16 cellular contexts compared by ENCODE assay signal in genomic region chr3:172676208-172676920, GRCh38. TPM values are rescaled to one million over a fixed set of nuclear protein-coding genes. Genes with fewer than 3 reads are reported as not detected.
DNase-seq lines count a peak whose midpoint lies in the region; ATAC-seq and TF ChIP-seq lines count a peak whose summit lies in the region.
"Had no signal": no experiment of that assay in that cellular context is flagged by ENCODE, and none has a peak within 500 bp of the region (broad histone marks: within the 10 kb centered on the region; RNA-seq: fewer than 3 reads in every experiment).

No MANE protein-coding gene starts in this region.

- H4K91ac ChIP-seq in H9 (ENCODE audit: insufficient read length, low read depth, low read length): no peak overlapping the region

- no peak overlapping the region for H3T11ph ChIP-seq in H9 (ENCODE audit: low read length)

- no peak for ATAC-seq in gastroesophageal sphincter

- no peak for TF ChIP-seq EP300 in gastroesophageal sphincter (IDR thresholded peaks at IDR 0.05)

- H3K36me3 Mint-ChIP-seq in H9 (ENCODE audit: insufficient read depth in 1 of 3, low read depth in 3 of 3) (peaks cover 0 to 5% (median 5%) of the 10 kb centered on the region in 3 experiments; a peak in 4 of 7 replicates), osteocyte (ENCODE audit: unreplicated experiment) (no peaks in the 10 kb centered on the region)

- no peak overlapping the region for H4K8ac ChIP-seq in H9 (replicated peaks; ENCODE audit: insufficient read length, low read depth, low read length)

- no peak overlapping the region for H2BK20ac ChIP-seq in H9 (ENCODE audit: low read depth, low read length, poor library complexity, severe bottlenecking)

- no peak overlapping the region for H2BK15ac ChIP-seq in H9 (ENCODE audit: low read depth, low read length)

- H3K4me3 ChIP-seq in SJSA1: no peak overlapping the region
- no peak overlapping the region for H3K4me3 ChIP-seq in gastroesophageal sphincter
- no peak overlapping the region for H3K4me3 ChIP-seq in lower leg skin (ENCODE audit: low read depth, poor library complexity, severe bottlenecking)
- H3K4me3 ChIP-seq: K562, tibial nerve had no signal

- H3K23me2 ChIP-seq in H9 (ENCODE audit: insufficient read length, low read depth, low read length, poor library complexity, severe bottlenecking): peaks cover 3% of the 10 kb centered on the region

- 0 out of 2 replicates have a peak, but pooled peaks cover 3% of the 10 kb centered on the region for H3K36me3 ChIP-seq in SJSA1
- H3K36me3 ChIP-seq in gastroesophageal sphincter: no peaks in the 10 kb centered on the region
- H3K36me3 ChIP-seq: BE2C, tibial nerve had no signal

- H2BK12ac ChIP-seq in H9 (ENCODE audit: insufficient read length, low read depth, low read length): no peak overlapping the region

- H2BK5ac ChIP-seq in H9 (ENCODE audit: insufficient read length, low read length): no peak overlapping the region

- H3K4me2 ChIP-seq in H9 (ENCODE audit: insufficient read depth, insufficient read length, low read length): no peak overlapping the region

- H3K27me3 Mint-ChIP-seq in H9 (ENCODE audit: low read depth): no peaks in the 10 kb centered on the region
- H3K27me3 Mint-ChIP-seq in osteocyte (ENCODE audit: unreplicated experiment): no peaks in the 10 kb centered on the region
- H3K27me3 Mint-ChIP-seq: activated B cell treated with CpG ODN at 0.5 μM for 24 hours had no signal

- H2BK120ac ChIP-seq in H9 (ENCODE audit: low read depth, low read length, poor library complexity, severe bottlenecking): no peak overlapping the region

- no peak overlapping the region for H3K14ac ChIP-seq in H9 (ENCODE audit: insufficient read depth, low read length)

- no CpG with 5 or more reads among the region's 21 CpGs for WGBS in H9 (ENCODE audit: extremely low coverage, insufficient read length, low lambda C conversion rate)
- 74 to 82% methylated on average over 17 to 18 of the region's 21 CpGs for WGBS in gastroesophageal sphincter (ENCODE audit: low coverage in 1 of 2), 2 donors
- WGBS in lower leg skin, 2 donors: 89 to 90% methylated on average over 21 of the region's 21 CpGs

- H2AFZ ChIP-seq in H9 (ENCODE audit: low read length): no peak overlapping the region

- no peak overlapping the region for H3K9ac ChIP-seq in H9 (ENCODE audit: extremely low read depth, insufficient read length, low read length)

- no peak overlapping the region for H3K56ac ChIP-seq in H9 (ENCODE audit: insufficient read length, low read depth, low read length)

- no peak overlapping the region for H3K4ac ChIP-seq in H9 (ENCODE audit: low read depth, low read length)

- H4K20me1 ChIP-seq in H9 (ENCODE audit: control insufficient read depth, insufficient read depth, insufficient read length): no peaks in the 10 kb centered on the region

- H3K4me3 Mint-ChIP-seq in H9 (no peak overlapping the region; a peak in 1 of 5 replicates), osteocyte (ENCODE audit: unreplicated experiment) (peak overlapping the region; percentile 41)
- H3K4me3 Mint-ChIP-seq: activated B cell treated with CpG ODN at 0.5 μM for 24 hours had no signal

- H3K27ac Mint-ChIP-seq in H9 (peak overlapping the region in 1 of 3 experiments; percentile 83; a peak in 2 of 7 replicates), osteocyte (ENCODE audit: unreplicated experiment) (peak overlapping the region; percentile 93)
- H3K27ac Mint-ChIP-seq: activated B cell treated with CpG ODN at 0.5 μM for 24 hours had no signal

- H3K9me3 ChIP-seq in H9 (ENCODE audit: control insufficient read depth, low read depth, low read length) (no peaks in the 10 kb centered on the region), SJSA1 (replicated peaks) (no peaks in the 10 kb centered on the region), gastroesophageal sphincter (no peaks in the 10 kb centered on the region)
- H3K9me3 ChIP-seq: BE2C, tibial nerve had no signal

- H4K5ac ChIP-seq in H9 (ENCODE audit: insufficient read length, low read depth, low read length): no peak overlapping the region

- H3K27me3 ChIP-seq in H9 (ENCODE audit: insufficient read depth, low read length) (no peaks in the 10 kb centered on the region), SJSA1 (replicated peaks) (no peaks in the 10 kb centered on the region), gastroesophageal sphincter (no peaks in the 10 kb centered on the region)
- H3K27me3 ChIP-seq: BE2C, tibial nerve had no signal

- peaks cover 43 to 53% of the 10 kb centered on the region in 2 experiments for H3K4me1 Mint-ChIP-seq in H9
- peaks cover 37% of the 10 kb centered on the region for H3K4me1 Mint-ChIP-seq in osteocyte (ENCODE audit: unreplicated experiment)

- no peaks in the 10 kb centered on the region for H3K79me2 ChIP-seq in H9 (ENCODE audit: insufficient read depth, low read length)

- H3K9me3 Mint-ChIP-seq in H9 (no peaks in the 10 kb centered on the region; a peak in 1 of 5 replicates), osteocyte (ENCODE audit: unreplicated experiment) (no peaks in the 10 kb centered on the region)
- H3K9me3 Mint-ChIP-seq: activated B cell treated with CpG ODN at 0.5 μM for 24 hours had no signal

- TF ChIP-seq CTCF in H9 (conservative IDR thresholded peaks at IDR 0.05) (no peak), gastroesophageal sphincter (IDR thresholded peaks at IDR 0.05) (no peak), osteocyte (IDR thresholded peaks at IDR 0.05) (no peak), lower leg skin (IDR thresholded peaks at IDR 0.05) (no peak)

- TF ChIP-seq POLR2A in gastroesophageal sphincter (IDR thresholded peaks at IDR 0.05): no peak
- no peak for TF ChIP-seq POLR2A in lower leg skin (IDR thresholded peaks at IDR 0.05)

- no peaks in the 10 kb centered on the region for H3K79me1 ChIP-seq in H9 (ENCODE audit: insufficient read depth, low read depth, low read length, poor library complexity, severe bottlenecking)

- in situ Hi-C loops in G401 (cut with HindIII; ENCODE audit: low sequenced_read_pairs): no loop called here

- intact Hi-C loops in lower leg skin (cut with DNase I; ENCODE audit: low total_unique reads): no loop called here

- no peak overlapping the region for H3K27ac ChIP-seq in H9 (ENCODE audit: insufficient read length, low read depth, low read length)
- peak overlapping the region; percentile 75 for H3K27ac ChIP-seq in SJSA1
- peak overlapping the region in 3 of 4 donors; percentile 57 to 66 (median 64) for H3K27ac ChIP-seq in gastroesophageal sphincter
- H3K27ac ChIP-seq: tibial nerve had no signal

- no peak overlapping the region for H3K18ac ChIP-seq in H9 (ENCODE audit: insufficient read length, low read depth, low read length)

- peak; percentile 48 for DNase-seq in H9
- DNase-seq in SJSA1 (ENCODE audit: low read depth in 1 of 2, low spot score in 2 of 2): no peak
- no peak for DNase-seq in osteocyte (ENCODE audit: extremely low spot score, unreplicated experiment)
- no peak for DNase-seq in lower leg skin (ENCODE audit: low spot score in 2 of 2)
- DNase-seq in A172 (ENCODE audit: low spot score): no peak
- DNase-seq in G401 (ENCODE audit: low spot score): no peak
- no peak for DNase-seq in superior temporal gyrus (ENCODE audit: extremely low spot score)
- DNase-seq: activated B cell treated with CpG ODN at 0.5 μM for 24 hours; aorta; NCI-H1048; occipital lobe; stimulated activated CD4-positive, alpha-beta T cell treated with anti-CD3 and anti-CD28 coated beads, Interleukin-4, amount 100 ng/mL, for 4 hours had no signal

- no peak overlapping the region for H3K23ac ChIP-seq in H9 (ENCODE audit: insufficient read length, low read depth, low read length)

- H3K4me1 ChIP-seq in H9 (ENCODE audit: insufficient read depth, low read length): peaks cover 10% of the 10 kb centered on the region
- H3K4me1 ChIP-seq in SJSA1 (replicated peaks): peaks cover 43% of the 10 kb centered on the region
- peaks cover 3 to 36% (median 7%) of the 10 kb centered on the region in 3 donors for H3K4me1 ChIP-seq in gastroesophageal sphincter
- H3K4me1 ChIP-seq: BE2C had no signal

- H2AK5ac ChIP-seq in H9 (ENCODE audit: insufficient read length, low read length): no peak overlapping the region

RNA-seq across cellular contexts. Expression of gene NCEH1, which starts 34.5 kb away (rescaled TPM):
- total RNA-seq in H9 (2021): 2.3 and 3.5 TPM in 2 replicates
- 9.7 and 16.4 TPM in 2 replicates for total RNA-seq in SJSA1 (2014; rRNA removed; shearing (Covaris generic))
- total RNA-seq in gastroesophageal sphincter: 1 to 10 TPM; 4.5 to 9.3 (median 6.1) TPM
- 6.7 and 8.1 TPM in 2 replicates for total RNA-seq in osteocyte
- total RNA-seq in lower leg skin: 1 to 10 TPM; 2.1 to 7.8 (median 6.3) TPM
- 18.5 and 23.8 TPM in 2 replicates for total RNA-seq in A172 (2014; rRNA removed; shearing (Covaris generic))
- 0.27 and 0.49 TPM in 2 replicates for total RNA-seq in G401 (2014; rRNA removed; shearing (Covaris generic))
